In genomic region chr21:34085129-34085528, GRCh38 we compare ENCODE assay signal across 1 cellular context.
TF ChIP-seq lines count a peak whose summit lies in the region.

No MANE protein-coding gene starts in this region.

TF ChIP-seq in H1, 55 proteins besides CTCF, POLR2A, EP300 and RAD21:
- peak; percentile 15 for TF ChIP-seq NANOG (IDR thresholded peaks at IDR 0.05; ENCODE audit: insufficient read depth, low read depth, low read length, poor library complexity, severe bottlenecking)
- no peak for TF ChIP-seq MAFK (IDR thresholded peaks at IDR 0.05; ENCODE audit: low read depth, low read length)
- no peak for TF ChIP-seq BACH1 (IDR thresholded peaks at IDR 0.05; ENCODE audit: low read length)
- TF ChIP-seq TBP (IDR thresholded peaks at IDR 0.05; ENCODE audit: low read depth, low read length): no peak
- no peak for TF ChIP-seq RXRA (IDR thresholded peaks at IDR 0.05; ENCODE audit: insufficient read depth, low read depth, low read length)
